Comparison of ENCODE assay signal across 17 cellular contexts in genomic region chr10:101142533-101143353, GRCh38. TPM values are rescaled to one million over a fixed set of nuclear protein-coding genes. Genes with fewer than 3 reads are reported as not detected.
A peak's percentile ranks its signal among the peaks of the same experiment; 100 is the strongest.
DNase-seq lines count a peak whose midpoint lies in the region; ATAC-seq, FAIRE-seq and TF ChIP-seq lines count a peak whose summit lies in the region.
"Had no signal": no experiment of that assay in that cellular context is flagged by ENCODE, and none has a peak within 500 bp of the region (broad histone marks: within the 10 kb centered on the region; RNA-seq: fewer than 3 reads in every experiment).

No MANE protein-coding gene starts in this region.

- TF ChIP-seq CTCF in natural killer cell (IDR thresholded peaks at IDR 0.05) (peak; percentile 20), Panc1 (IDR thresholded peaks at IDR 0.05) (no peak; the same call in 1 of the 2 replicates)

- DNase-seq in natural killer cell (no peak), Panc1 (ENCODE audit: low read depth, low spot score) (no peak), urothelium cell line (ENCODE audit: low spot score) (no peak)
- DNase-seq in natural killer cell treated with Interleukin-12 subunit alpha and Interleukin-12 subunit beta and Interleukin-15 and Interleukin-18, amount 100 ng/mL, for 72 hours (ENCODE audit: low spot score), result no peak
- no peak for DNase-seq in activated CD4-positive, alpha-beta T cell treated with anti-CD3 and anti-CD28 coated beads, Interleukin-2, amount 10 ng/mL, durations not matched to agents 7 days and 5 days
- no peak for DNase-seq in effector CD4-positive, alpha-beta T cell

- in situ Hi-C loops in Panc1 (cut with HindIII; ENCODE audit: low pct_unique_long_range_greater_than_20kb, low sequenced_read_pairs), result no loop called here

- POLR2A ChIA-PET in Panc1 (lab: Charles Lee), result interaction anchor here (1.2 kb wide), 1 partner anchor 47 kb away, joined by 6 read pairs; no protein-coding TSS in a partner anchor
- POLR2A ChIA-PET in activated CD4-positive, alpha-beta T cell treated with anti-CD3 and anti-CD28 coated beads, Interleukin-2, amount 10 ng/mL, durations not matched to agents 7 days and 5 days (lab: Charles Lee), result interaction anchor here (0.7 kb wide), 2 partner anchors 36 to 47 kb away, joined by 3 read pairs; no protein-coding TSS in a partner anchor

- no peaks in the 10 kb centered on the region for H3K36me3 ChIP-seq in Panc1 (ENCODE audit: control insufficient read depth, insufficient read depth, low read length)
- H3K36me3 ChIP-seq in iPS-15b (ENCODE audit: control insufficient read depth, insufficient read depth, low read length), result no peaks in the 10 kb centered on the region
- H3K36me3 ChIP-seq: brain microvascular endothelial cell, Peyer's patch, WERI-Rb-1 had no signal

- H3K4me3 Mint-ChIP-seq in natural killer cell, result no peak overlapping the region
- no peak overlapping the region for H3K4me3 Mint-ChIP-seq in natural killer cell treated with Interleukin-12 subunit alpha and Interleukin-12 subunit beta and Interleukin-15 and Interleukin-18, amount 100 ng/mL, for 72 hours
- H3K4me3 Mint-ChIP-seq in activated CD4-positive, alpha-beta T cell treated with anti-CD3 and anti-CD28 coated beads, Interleukin-2, amount 10 ng/mL, durations not matched to agents 7 days and 5 days, result no peak overlapping the region
- H3K4me3 Mint-ChIP-seq: neural crest cell; stimulated activated naive CD8-positive, alpha-beta T cell treated with anti-CD3 and anti-CD28 coated beads, Interleukin-15, Interleukin-2, amounts not matched to agents 100 ng/mL and 50 ng/mL, for 24 hours had no signal

- H3K9ac ChIP-seq in iPS-15b (ENCODE audit: low read depth, low read length), result no peak overlapping the region

- ATAC-seq in natural killer cell (peak in 2 of 3 donors; percentile 10), Panc1 (peak; percentile 13), HG02610 (IDR thresholded peaks at IDR 0.05; ENCODE audit: unreplicated experiment) (no peak)
- no peak for ATAC-seq in natural killer cell treated with Interleukin-12 subunit alpha and Interleukin-12 subunit beta and Interleukin-15 and Interleukin-18, amount 100 ng/mL, for 72 hours

- H3K36me3 Mint-ChIP-seq in natural killer cell, result no peaks in the 10 kb centered on the region
- H3K36me3 Mint-ChIP-seq in natural killer cell treated with Interleukin-12 subunit alpha and Interleukin-12 subunit beta and Interleukin-15 and Interleukin-18, amount 100 ng/mL, for 72 hours, result no peaks in the 10 kb centered on the region
- H3K36me3 Mint-ChIP-seq in activated CD4-positive, alpha-beta T cell treated with anti-CD3 and anti-CD28 coated beads, Interleukin-2, amount 10 ng/mL, durations not matched to agents 7 days and 5 days (ENCODE audit: low read depth), result no peaks in the 10 kb centered on the region

- H3K27ac ChIP-seq in Panc1 (ENCODE audit: low read length), result no peak overlapping the region
- H3K27ac ChIP-seq: brain microvascular endothelial cell, Peyer's patch had no signal

- H3K9me3 ChIP-seq in Panc1 (ENCODE audit: control insufficient read depth, insufficient read depth, low read depth, low read length), result no peaks in the 10 kb centered on the region
- no peaks in the 10 kb centered on the region for H3K9me3 ChIP-seq in iPS-15b (ENCODE audit: control insufficient read depth, insufficient read depth, low read length)
- H3K9me3 ChIP-seq: Peyer's patch had no signal

- CTCF ChIA-PET in Panc1 (lab: Charles Lee), result interaction anchor here (0.6 to 5.1 kb wide), 24 partner anchors 10 to 293 kb away, joined by 3 to 206 read pairs (median 6); partner anchors contain the start of genes KAZALD1, PDZD7 and SFXN3
- CTCF ChIA-PET in activated CD4-positive, alpha-beta T cell treated with anti-CD3 and anti-CD28 coated beads, Interleukin-2, amount 10 ng/mL, durations not matched to agents 7 days and 5 days (lab: Charles Lee), result interaction anchor here (0.5 to 5.6 kb wide), 37 partner anchors 9 to 513 kb away, joined by 3 to 90 read pairs (median 4); partner anchors contain the start of genes PDZD7, SFXN3 and TLX1

- H3K27me3 Mint-ChIP-seq in natural killer cell (ENCODE audit: low read depth in 2 of 2), result peaks cover 59 to 76% of the 10 kb centered on the region in 2 donors
- H3K27me3 Mint-ChIP-seq in natural killer cell treated with Interleukin-12 subunit alpha and Interleukin-12 subunit beta and Interleukin-15 and Interleukin-18, amount 100 ng/mL, for 72 hours, result peaks cover 48 to 49% of the 10 kb centered on the region in 2 donors
- H3K27me3 Mint-ChIP-seq in activated CD4-positive, alpha-beta T cell treated with anti-CD3 and anti-CD28 coated beads, Interleukin-2, amount 10 ng/mL, durations not matched to agents 7 days and 5 days, result peaks cover 91% of the 10 kb centered on the region

- H3K4me1 Mint-ChIP-seq in natural killer cell, result peaks cover 0 to 5% of the 10 kb centered on the region in 2 donors
- peaks cover 7% of the 10 kb centered on the region in 2 donors for H3K4me1 Mint-ChIP-seq in natural killer cell treated with Interleukin-12 subunit alpha and Interleukin-12 subunit beta and Interleukin-15 and Interleukin-18, amount 100 ng/mL, for 72 hours (ENCODE audit: low read depth in 2 of 2)
- peaks cover 2% of the 10 kb centered on the region for H3K4me1 Mint-ChIP-seq in activated CD4-positive, alpha-beta T cell treated with anti-CD3 and anti-CD28 coated beads, Interleukin-2, amount 10 ng/mL, durations not matched to agents 7 days and 5 days

- BruUV-seq in Panc1 (replicated peaks; lab: Mats Ljungman, UMichigan), result no TSS peak

- peak overlapping the region in 1 of 2 experiments; percentile 4; a peak in 1 of 4 replicates for H3K4me3 ChIP-seq in Panc1 (ENCODE audit: low read depth in 2 of 2, low read length in 2 of 2)
- peak overlapping the region; percentile 22 for H3K4me3 ChIP-seq in iPS-15b (ENCODE audit: low read depth, low read length)
- H3K4me3 ChIP-seq: Peyer's patch had no signal

- peak; percentile 66 for FAIRE-seq in urothelium cell line (lab: Jason Lieb, UNC)
- FAIRE-seq: D721Med had no signal

- no peak overlapping the region for H3K27ac Mint-ChIP-seq in natural killer cell
- H3K27ac Mint-ChIP-seq in natural killer cell treated with Interleukin-12 subunit alpha and Interleukin-12 subunit beta and Interleukin-15 and Interleukin-18, amount 100 ng/mL, for 72 hours, result no peak overlapping the region
- no peak overlapping the region for H3K27ac Mint-ChIP-seq in activated CD4-positive, alpha-beta T cell treated with anti-CD3 and anti-CD28 coated beads, Interleukin-2, amount 10 ng/mL, durations not matched to agents 7 days and 5 days
- H3K27ac Mint-ChIP-seq: stimulated activated naive CD8-positive, alpha-beta T cell treated with anti-CD3 and anti-CD28 coated beads, Interleukin-15, Interleukin-2, amounts not matched to agents 100 ng/mL and 50 ng/mL, for 24 hours had no signal

- intact Hi-C loops in natural killer cell (cut with micrococcal nuclease) (loop anchor here (1.0 to 2.0 kb wide), 2 partner anchors 47 to 100 kb away; no protein-coding TSS in a partner anchor), Panc1 (cut with micrococcal nuclease; ENCODE audit: unreplicated experiment) (loop anchor here (1.0 to 10.0 kb wide), 2 partner anchors 47 to 98 kb away; no protein-coding TSS in a partner anchor)

- no peaks in the 10 kb centered on the region for H3K9me3 Mint-ChIP-seq in natural killer cell
- no peaks in the 10 kb centered on the region for H3K9me3 Mint-ChIP-seq in natural killer cell treated with Interleukin-12 subunit alpha and Interleukin-12 subunit beta and Interleukin-15 and Interleukin-18, amount 100 ng/mL, for 72 hours
- H3K9me3 Mint-ChIP-seq in activated CD4-positive, alpha-beta T cell treated with anti-CD3 and anti-CD28 coated beads, Interleukin-2, amount 10 ng/mL, durations not matched to agents 7 days and 5 days, result no peaks in the 10 kb centered on the region
- H3K9me3 Mint-ChIP-seq: IgD-negative memory B cell; neural crest cell; stimulated activated naive CD8-positive, alpha-beta T cell treated with anti-CD3 and anti-CD28 coated beads, Interleukin-15, Interleukin-2, amounts not matched to agents 100 ng/mL and 50 ng/mL, for 24 hours had no signal

- H3K4me1 ChIP-seq in Panc1 (ENCODE audit: control insufficient read depth, insufficient read depth, low read length) (peaks cover 6% of the 10 kb centered on the region), iPS-15b (ENCODE audit: control insufficient read depth, insufficient read depth, low read length) (peaks cover 4% of the 10 kb centered on the region)

- peaks cover 3% of the 10 kb centered on the region; the same call in 1 of the 2 replicates for H3K27me3 ChIP-seq in Panc1 (ENCODE audit: control insufficient read depth, insufficient read depth, low read length)
- peaks cover 100% of the 10 kb centered on the region for H3K27me3 ChIP-seq in iPS-15b (ENCODE audit: control insufficient read depth, insufficient read depth, low read length)

RNA-seq across cellular contexts. Expression of gene TLX1, which starts 11.6 kb away (rescaled TPM):
- total RNA-seq in natural killer cell, result not detected
- total RNA-seq in natural killer cell treated with Interleukin-12 subunit alpha and Interleukin-12 subunit beta and Interleukin-15 and Interleukin-18, amount 100 ng/mL, for 72 hours, result not detected
- total RNA-seq in Panc1 (2021; ENCODE audit: unreplicated experiment), result 0.13 TPM
- 0.57 TPM for polyA plus RNA-seq in Panc1 (2012; ENCODE audit: insufficient read length)
- total RNA-seq in activated CD4-positive, alpha-beta T cell treated with anti-CD3 and anti-CD28 coated beads, Interleukin-2, amount 10 ng/mL, durations not matched to agents 7 days and 5 days, result not detected
- total RNA-seq: glomerular endothelial cell, lung microvascular endothelial cell had no signal
- polyA plus RNA-seq: IgD-negative memory B cell had no signal

Comparison
In these comparisons a context has a peak if more than half of its experiments do, and no peak if none do; other contexts are left out.
1. ATAC-seq: peak in natural killer cell (2 of 3) and Panc1 (single experiment); none in natural killer cell treated with Interleukin-12 subunit alpha and Interleukin-12 subunit beta and Interleukin-15 and Interleukin-18, amount 100 ng/mL, for 72 hours (0 of 2) and HG02610 (single experiment).